Comparison of ENCODE assay signal across 9 cellular contexts in genomic region chr3:128727996-128728395, GRCh38. TPM values are rescaled to one million over a fixed set of nuclear protein-coding genes. Genes with fewer than 3 reads are reported as not detected.
DNase-seq lines count a peak whose midpoint lies in the region; ATAC-seq, FAIRE-seq and TF ChIP-seq lines count a peak whose summit lies in the region.
"Had no signal": no experiment of that assay in that cellular context is flagged by ENCODE, and none has a peak within 500 bp of the region (broad histone marks: within the 10 kb centered on the region; RNA-seq: fewer than 3 reads in every experiment).

No MANE protein-coding gene starts in this region.

- H3K4me3 ChIP-seq in heart left ventricle = peak overlapping the region in 9 of 12 donors; percentile 57 to 99 (median 94)
- peak overlapping the region; percentile 86 to 97 for H3K4me3 ChIP-seq in kidney (ENCODE audit: low read length in 2 of 2)
- peak overlapping the region; percentile 96 for H3K4me3 ChIP-seq in urinary bladder (ENCODE audit: low read depth, low read length)
- peak overlapping the region in 1 of 2 donors; percentile 84 for H3K4me3 ChIP-seq in left lung

- H3K9me3 Mint-ChIP-seq in activated naive CD8-positive, alpha-beta T cell (ENCODE audit: low read depth) = no peaks in the 10 kb centered on the region

- 40 to 58% (median 48%) methylated on average over 2 of the region's 2 CpGs for WGBS in heart left ventricle, 4 donors
- 51% methylated on average over 2 of the region's 2 CpGs for WGBS in urinary bladder

- DNase-seq in heart left ventricle (no peak), Right ventricle myocardium superior (no peak), kidney (no peak), T1000 (lab: John Stamatoyannopoulos, UW) (no peak), left lung (no peak), NCI-H226 (no peak)
- DNase-seq: DMS 273 treated with DMSO at 0.1 percent for 48 hours had no signal

- H3K27ac ChIP-seq in heart left ventricle (peak overlapping the region in 4 of 12 donors; percentile 94 to 97 (median 96)), kidney (ENCODE audit: low read depth in 2 of 2, low read length in 2 of 2) (no peak overlapping the region), urinary bladder (ENCODE audit: low read depth) (no peak overlapping the region), left lung (peak overlapping the region in 1 of 2 donors; percentile 3)

- H3K9me3 ChIP-seq in heart left ventricle = no peaks in the 10 kb centered on the region
- no peaks in the 10 kb centered on the region for H3K9me3 ChIP-seq in kidney (ENCODE audit: control insufficient read depth in 1 of 2, low read length in 2 of 2)
- H3K9me3 ChIP-seq in left lung = no peaks in the 10 kb centered on the region

- H3K9ac ChIP-seq in kidney (ENCODE audit: low read length in 2 of 2) = peak overlapping the region in 1 of 2 donors; percentile 96

- peaks cover 27 to 68% (median 56%) of the 10 kb centered on the region in 12 donors for H3K4me1 ChIP-seq in heart left ventricle
- peaks cover 14 to 27% of the 10 kb centered on the region in 2 donors for H3K4me1 ChIP-seq in kidney (ENCODE audit: control insufficient read depth in 1 of 2, insufficient read depth in 1 of 2, low read depth in 1 of 2, low read length in 2 of 2)
- peaks cover 2% of the 10 kb centered on the region for H3K4me1 ChIP-seq in urinary bladder (ENCODE audit: insufficient read depth)
- H3K4me1 ChIP-seq in left lung = peaks cover 34 to 66% of the 10 kb centered on the region in 2 donors

- TF ChIP-seq CTCF in heart left ventricle (IDR thresholded peaks at IDR 0.05) = no peak
- no peak for TF ChIP-seq CTCF in kidney (IDR thresholded peaks at IDR 0.05; ENCODE audit: borderline replicate concordance, extremely low read depth, insufficient read depth)
- TF ChIP-seq CTCF in left lung (IDR thresholded peaks at IDR 0.05) = no peak

- H3K36me3 ChIP-seq in heart left ventricle (no peaks in the 10 kb centered on the region), kidney (ENCODE audit: control insufficient read depth in 1 of 2, insufficient read depth in 2 of 2, low read length in 2 of 2) (no peaks in the 10 kb centered on the region), urinary bladder (ENCODE audit: insufficient read depth) (no peaks in the 10 kb centered on the region), left lung (no peaks in the 10 kb centered on the region)

- H3K36me3 Mint-ChIP-seq in activated naive CD8-positive, alpha-beta T cell = peaks cover 7% of the 10 kb centered on the region

- no peak for FAIRE-seq in kidney (lab: Jason Lieb, UNC)

- peak overlapping the region; percentile 90 for H3K27ac Mint-ChIP-seq in activated naive CD8-positive, alpha-beta T cell

- peaks cover 67% of the 10 kb centered on the region for H3K4me1 Mint-ChIP-seq in activated naive CD8-positive, alpha-beta T cell (ENCODE audit: low read depth)

- intact Hi-C loops in heart left ventricle (cut with DNase I) = loop anchor here (2.0 to 10.0 kb wide), 10 partner anchors 46 to 74 kb away; no protein-coding TSS in a partner anchor
- intact Hi-C loops in Right ventricle myocardium superior (cut with DNase I) = loop anchor here (10.0 kb wide), 1 partner anchor 67 kb away; no protein-coding TSS in a partner anchor
- intact Hi-C loops in kidney (cut with DNase I) = no loop called here
- intact Hi-C loops in left lung (cut with DNase I) = no loop called here

- H3K4me3 Mint-ChIP-seq in activated naive CD8-positive, alpha-beta T cell = peak overlapping the region; percentile 98

- TF ChIP-seq POLR2A in heart left ventricle (IDR thresholded peaks at IDR 0.05) = no peak

- ATAC-seq in heart left ventricle (no peak), Right ventricle myocardium superior (ENCODE audit: poor library complexity) (no peak), left lung (no peak)

- no peaks in the 10 kb centered on the region for H3K27me3 Mint-ChIP-seq in activated naive CD8-positive, alpha-beta T cell

- no peaks in the 10 kb centered on the region for H3K27me3 ChIP-seq in heart left ventricle
- no peaks in the 10 kb centered on the region for H3K27me3 ChIP-seq in left lung

RNA-seq across cellular contexts. Expression of gene RAB7A, which starts 2.0 kb away (rescaled TPM):
- total RNA-seq in heart left ventricle (100 to 1,000 TPM; 143 to 343 (median 257) TPM), Right ventricle myocardium superior (240 TPM), kidney (248 TPM), urinary bladder (38.0 TPM), left lung (100 to 1,000 TPM; 253 to 336 TPM)
- polyA plus RNA-seq in heart left ventricle (100 to 1,000 TPM; 180 to 244 TPM), kidney (ENCODE audit: insufficient read depth, low read depth, low replicate concordance) (211 TPM), urinary bladder (179 TPM)

Comparison
In these comparisons a context has a peak if more than half of its experiments do, and no peak if none do; other contexts are left out.
1. intact Hi-C loops: an anchor here in heart left ventricle (2.0 to 10.0 kb wide) and Right ventricle myocardium superior (10.0 kb wide); none called in kidney and left lung.